Comparison of ENCODE assay signal across 12 cellular contexts in genomic region chr11:102427068-102427467, GRCh38. TPM values are rescaled to one million over a fixed set of nuclear protein-coding genes. Genes with fewer than 3 reads are reported as not detected.
DNase-seq lines count a peak whose midpoint lies in the region; ATAC-seq and TF ChIP-seq lines count a peak whose summit lies in the region.
"Had no signal": no experiment of that assay in that cellular context is flagged by ENCODE, and none has a peak within 500 bp of the region (broad histone marks: within the 10 kb centered on the region; RNA-seq: fewer than 3 reads in every experiment).

No MANE protein-coding gene starts in this region.

- H4K8ac ChIP-seq in H9 (replicated peaks; ENCODE audit: insufficient read length, low read depth, low read length) = no peak overlapping the region

- H3K14ac ChIP-seq in H9 (ENCODE audit: insufficient read depth, low read length) = no peak overlapping the region

- no peak overlapping the region for H3K4me3 ChIP-seq in CD4-positive, CD25-positive, alpha-beta regulatory T cell (ENCODE audit: low read depth, low read length)
- H3K4me3 ChIP-seq in SJCRH30 (no peak overlapping the region), foreskin fibroblast (ENCODE audit: low read depth in 1 of 2, low read length in 2 of 2) (no peak overlapping the region)
- H3K4me3 ChIP-seq: right lobe of liver had no signal

- H3K4me1 Mint-ChIP-seq in CD4-positive, CD25-positive, alpha-beta regulatory T cell = peaks cover 38 to 90% (median 75%) of the 10 kb centered on the region in 4 donors
- H3K4me1 Mint-ChIP-seq in H9 = peaks cover 11 to 17% of the 10 kb centered on the region in 2 experiments
- peaks cover 57 to 76% (median 66%) of the 10 kb centered on the region in 3 donors for H3K4me1 Mint-ChIP-seq in naive B cell

- no peak overlapping the region for H2BK120ac ChIP-seq in H9 (ENCODE audit: low read depth, low read length, poor library complexity, severe bottlenecking)

- H2BK15ac ChIP-seq in H9 (ENCODE audit: low read depth, low read length) = no peak overlapping the region

- H3K4me3 Mint-ChIP-seq in CD4-positive, CD25-positive, alpha-beta regulatory T cell = peak overlapping the region in 3 of 4 donors; percentile 15 to 82 (median 75)
- H3K4me3 Mint-ChIP-seq in H9 (no peak overlapping the region), naive B cell (peak overlapping the region in 1 of 8 donors; percentile 6)

- peaks cover 0 to 4% (median under 1%) of the 10 kb centered on the region in 7 donors for H3K9me3 Mint-ChIP-seq in CD4-positive, CD25-positive, alpha-beta regulatory T cell
- H3K9me3 Mint-ChIP-seq in H9 (peaks cover 4 to 9% of the 10 kb centered on the region in 2 experiments), naive B cell (peaks cover under 1 to 4% (median 3%) of the 10 kb centered on the region in 7 donors)
- peaks cover 3 to 4% of the 10 kb centered on the region in 2 donors for H3K9me3 Mint-ChIP-seq in activated naive CD4-positive, alpha-beta T cell treated with anti-CD3 and anti-CD28 coated beads, Interleukin-2, amount 50 U/mL, for 72 hours

- no peaks in the 10 kb centered on the region for H3K79me2 ChIP-seq in H9 (ENCODE audit: insufficient read depth, low read length)

- H2BK12ac ChIP-seq in H9 (ENCODE audit: insufficient read length, low read depth, low read length) = no peak overlapping the region

- H3K27ac ChIP-seq in CD4-positive, CD25-positive, alpha-beta regulatory T cell (ENCODE audit: insufficient read depth, low read length, poor library complexity, severe bottlenecking) = no peak overlapping the region
- H3K27ac ChIP-seq in H9 (ENCODE audit: insufficient read length, low read depth, low read length) = no peak overlapping the region
- H3K27ac ChIP-seq in SJCRH30 = no peak overlapping the region
- H3K27ac ChIP-seq: right lobe of liver had no signal

- no peaks in the 10 kb centered on the region for H3K23me2 ChIP-seq in H9 (ENCODE audit: insufficient read length, low read depth, low read length, poor library complexity, severe bottlenecking)

- WGBS in H9 (ENCODE audit: extremely low coverage, insufficient read length, low lambda C conversion rate) = no CpG with 5 or more reads among the region's 1 CpG

- no peak overlapping the region for H3T11ph ChIP-seq in H9 (ENCODE audit: low read length)

- H3K27me3 ChIP-seq in CD4-positive, CD25-positive, alpha-beta regulatory T cell (ENCODE audit: control insufficient read depth, insufficient read depth, low read length) = no peaks in the 10 kb centered on the region
- H3K27me3 ChIP-seq in H9 (ENCODE audit: insufficient read depth, low read length) = no peaks in the 10 kb centered on the region
- H3K27me3 ChIP-seq in SJCRH30 = no peaks in the 10 kb centered on the region
- H3K27me3 ChIP-seq: right lobe of liver had no signal

- H3K27me3 Mint-ChIP-seq in CD4-positive, CD25-positive, alpha-beta regulatory T cell = no peaks in the 10 kb centered on the region
- 0 out of 2 replicates have a peak, but pooled peaks cover under 1% of the 10 kb centered on the region for H3K27me3 Mint-ChIP-seq in H9 (ENCODE audit: low read depth)
- H3K27me3 Mint-ChIP-seq in naive B cell = no peaks in the 10 kb centered on the region

- no peak overlapping the region for H4K5ac ChIP-seq in H9 (ENCODE audit: insufficient read length, low read depth, low read length)

- H3K36me3 ChIP-seq in CD4-positive, CD25-positive, alpha-beta regulatory T cell (ENCODE audit: control insufficient read depth, insufficient read depth, low read length) = peaks cover 25% of the 10 kb centered on the region
- no peaks in the 10 kb centered on the region for H3K36me3 ChIP-seq in SJCRH30
- H3K36me3 ChIP-seq: right lobe of liver had no signal

- H3K27ac Mint-ChIP-seq in CD4-positive, CD25-positive, alpha-beta regulatory T cell = peak overlapping the region; percentile 83 to 91 (median 91)
- peak overlapping the region in 2 of 3 experiments; percentile 62 to 86; a peak in 3 of 7 replicates for H3K27ac Mint-ChIP-seq in H9
- peak overlapping the region; percentile 78 to 96 for H3K27ac Mint-ChIP-seq in activated naive CD4-positive, alpha-beta T cell treated with anti-CD3 and anti-CD28 coated beads, Interleukin-2, amount 50 U/mL, for 72 hours
- peak overlapping the region in 5 of 6 donors; percentile 29 to 94 (median 69) for H3K27ac Mint-ChIP-seq in naive B cell

- H3K4me1 ChIP-seq in CD4-positive, CD25-positive, alpha-beta regulatory T cell (ENCODE audit: control insufficient read depth, insufficient read depth, low read length, poor library complexity, severe bottlenecking) = peaks cover 53% of the 10 kb centered on the region
- H3K4me1 ChIP-seq in H9 (ENCODE audit: insufficient read depth, low read length) = peaks cover 4% of the 10 kb centered on the region; the same call in 1 of the 2 replicates
- peaks cover 40% of the 10 kb centered on the region for H3K4me1 ChIP-seq in SJCRH30

- no peak for ATAC-seq in CD4-positive, CD25-positive, alpha-beta regulatory T cell (ENCODE audit: low read depth in 2 of 2)
- no peak for ATAC-seq in activated naive CD4-positive, alpha-beta T cell treated with anti-CD3 and anti-CD28 coated beads, Interleukin-2, amount 50 U/mL, for 72 hours
- ATAC-seq in naive B cell (ENCODE audit: low read depth in 2 of 2) = no peak
- ATAC-seq in HG02678 (IDR thresholded peaks at IDR 0.05; ENCODE audit: unreplicated experiment) = no peak

- no peak overlapping the region for H3K9ac ChIP-seq in H9 (ENCODE audit: extremely low read depth, insufficient read length, low read length)
- H3K9ac ChIP-seq: SK-N-SH had no signal

- H3K4me2 ChIP-seq in H9 (ENCODE audit: insufficient read depth, insufficient read length, low read length) = no peak overlapping the region
- H3K4me2 ChIP-seq: SK-N-SH had no signal

- H3K36me3 Mint-ChIP-seq in CD4-positive, CD25-positive, alpha-beta regulatory T cell = peaks cover 23% of the 10 kb centered on the region
- H3K36me3 Mint-ChIP-seq in H9 (ENCODE audit: insufficient read depth in 1 of 3, low read depth in 3 of 3) (peaks cover 12 to 20% (median 12%) of the 10 kb centered on the region in 3 experiments), naive B cell (peaks cover 7 to 20% of the 10 kb centered on the region in 2 donors)
- peaks cover 24 to 53% of the 10 kb centered on the region in 2 donors for H3K36me3 Mint-ChIP-seq in activated naive CD4-positive, alpha-beta T cell treated with anti-CD3 and anti-CD28 coated beads, Interleukin-2, amount 50 U/mL, for 72 hours

- no peak overlapping the region for H3K18ac ChIP-seq in H9 (ENCODE audit: insufficient read length, low read depth, low read length)

- H2AK5ac ChIP-seq in H9 (ENCODE audit: insufficient read length, low read length) = no peak overlapping the region

- no peak for DNase-seq in CD4-positive, CD25-positive, alpha-beta regulatory T cell
- DNase-seq in H9 = no peak
- no peak for DNase-seq in activated naive CD4-positive, alpha-beta T cell treated with anti-CD3 and anti-CD28 coated beads, Interleukin-2, amount 50 U/mL, for 72 hours (ENCODE audit: low spot score in 2 of 2)
- DNase-seq in naive B cell = no peak
- DNase-seq in SJCRH30 = no peak
- DNase-seq in foreskin fibroblast = no peak
- DNase-seq in iPS-NIHi7 (ENCODE audit: extremely low spot score) = no peak
- DNase-seq: NCI-H1694 treated with DMSO at 0.1 percent for 48 hours, NCI-H774, right lobe of liver, SK-N-SH had no signal

- H3K79me1 ChIP-seq in H9 (ENCODE audit: insufficient read depth, low read depth, low read length, poor library complexity, severe bottlenecking) = no peaks in the 10 kb centered on the region

- H3K9me3 ChIP-seq in CD4-positive, CD25-positive, alpha-beta regulatory T cell (ENCODE audit: control insufficient read depth in 2 of 2, low read length in 2 of 2) = peaks cover 0 to under 1% of the 10 kb centered on the region in 2 experiments
- H3K9me3 ChIP-seq in H9 (ENCODE audit: control insufficient read depth, low read depth, low read length) (no peaks in the 10 kb centered on the region), SJCRH30 (replicated peaks) (no peaks in the 10 kb centered on the region)
- H3K9me3 ChIP-seq: right lobe of liver, SK-N-SH had no signal

- no peak overlapping the region for H2BK20ac ChIP-seq in H9 (ENCODE audit: low read depth, low read length, poor library complexity, severe bottlenecking)

- H3K23ac ChIP-seq in H9 (ENCODE audit: insufficient read length, low read depth, low read length) = no peak overlapping the region

- no peak overlapping the region for H3K4ac ChIP-seq in H9 (ENCODE audit: low read depth, low read length)

- no peak overlapping the region for H2BK5ac ChIP-seq in H9 (ENCODE audit: insufficient read length, low read length)

- no peaks in the 10 kb centered on the region for H4K20me1 ChIP-seq in H9 (ENCODE audit: control insufficient read depth, insufficient read depth, insufficient read length)

- no peak overlapping the region for H2AFZ ChIP-seq in H9 (ENCODE audit: low read length)

- no peak overlapping the region for H4K91ac ChIP-seq in H9 (ENCODE audit: insufficient read length, low read depth, low read length)

- TF ChIP-seq CTCF in H9 (conservative IDR thresholded peaks at IDR 0.05) = no peak
- TF ChIP-seq CTCF in foreskin fibroblast (IDR thresholded peaks at IDR 0.05; ENCODE audit: low read depth, low read length) = no peak

- H3K56ac ChIP-seq in H9 (ENCODE audit: insufficient read length, low read depth, low read length) = no peak overlapping the region

RNA-seq across cellular contexts. Expression of gene TMEM123, which starts 25.5 kb away (rescaled TPM):
- 330 TPM for total RNA-seq in CD4-positive, CD25-positive, alpha-beta regulatory T cell
- 100 to 1,000 TPM; 583 to 771 (median 683) TPM for polyA plus RNA-seq in CD4-positive, CD25-positive, alpha-beta regulatory T cell
- total RNA-seq in H9 (2021) = 76.7 and 77.8 TPM in 2 replicates
- total RNA-seq in activated naive CD4-positive, alpha-beta T cell treated with anti-CD3 and anti-CD28 coated beads, Interleukin-2, amount 50 U/mL, for 72 hours = 100 to 1,000 TPM; 193 to 330 TPM
- 100 to 1,000 TPM; 429 to 518 (median 477) TPM for polyA plus RNA-seq in naive B cell (ENCODE audit: low read depth in 6 of 6)
- 164 and 188 TPM in 2 replicates for total RNA-seq in SJCRH30 (2014; rRNA removed; shearing (Covaris generic))

Comparison
In these comparisons a context has a peak if more than half of its experiments do, and no peak if none do; other contexts are left out.
1. H3K4me3 Mint-ChIP-seq: peak in CD4-positive, CD25-positive, alpha-beta regulatory T cell (3 of 4); none in H9 (0 of 2).
2. Peak in every context shown above with its lines, with median percentiles within 50 percentile points of each other: H3K27ac Mint-ChIP-seq.